ENCODE assay signal across 8 cellular contexts in the genomic region with DNA sequence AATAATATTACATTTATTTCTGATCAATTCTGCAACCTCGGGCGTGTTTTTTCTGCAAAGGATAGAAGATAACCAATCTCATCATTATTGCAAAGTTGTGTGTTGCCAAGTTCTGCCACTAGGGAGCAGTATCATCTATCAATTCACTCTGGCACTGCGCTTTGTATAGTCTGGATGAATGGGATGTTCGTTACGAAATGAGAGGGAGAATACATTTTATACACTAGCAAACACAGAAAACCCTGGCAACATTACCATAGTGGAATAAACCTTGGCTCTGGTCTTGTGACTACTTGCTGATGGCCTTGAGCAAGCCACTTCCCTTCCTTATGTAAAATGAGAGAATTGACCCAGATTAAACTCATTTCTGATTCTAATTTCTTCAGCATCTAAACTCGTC.
A peak's percentile ranks its signal among the peaks of the same experiment; 100 is the strongest.
DNase-seq lines count a peak whose midpoint lies in the region; ATAC-seq lines count a peak whose summit lies in the region.

No MANE protein-coding gene starts in this region.

- ATAC-seq in HG02571 (IDR thresholded peaks at IDR 0.05; ENCODE audit: unreplicated experiment), result peak; percentile 71

- DNase-seq in DMS79 treated with DMSO at 0.1 percent for 48 hours (lab: John Stamatoyannopoulos, UW) (peak; percentile 21), DMS79 (lab: John Stamatoyannopoulos, UW) (no peak), NCI-H1092 (lab: John Stamatoyannopoulos, UW) (peak; percentile 45), SW480 (ENCODE audit: low spot score) (peak; percentile 41), T47D (ENCODE audit: low read depth in 1 of 2, low spot score in 1 of 2) (peak; percentile 6 to 57), iris pigment epithelial cell (ENCODE audit: low read depth) (peak; percentile 65)
- peak; percentile 14 for DNase-seq in stimulated activated CD4-positive, alpha-beta T cell treated with anti-CD3 and anti-CD28 coated beads, Interleukin-2, amount 100 ng/mL, for 4 hours (ENCODE audit: low read depth)

- in situ Hi-C loops in T47D (cut with HindIII; ENCODE audit: low pct_unique_long_range_greater_than_20kb, low sequenced_read_pairs), result no loop called here
